ENCODE assay signal across 15 cellular contexts in the genomic region with DNA sequence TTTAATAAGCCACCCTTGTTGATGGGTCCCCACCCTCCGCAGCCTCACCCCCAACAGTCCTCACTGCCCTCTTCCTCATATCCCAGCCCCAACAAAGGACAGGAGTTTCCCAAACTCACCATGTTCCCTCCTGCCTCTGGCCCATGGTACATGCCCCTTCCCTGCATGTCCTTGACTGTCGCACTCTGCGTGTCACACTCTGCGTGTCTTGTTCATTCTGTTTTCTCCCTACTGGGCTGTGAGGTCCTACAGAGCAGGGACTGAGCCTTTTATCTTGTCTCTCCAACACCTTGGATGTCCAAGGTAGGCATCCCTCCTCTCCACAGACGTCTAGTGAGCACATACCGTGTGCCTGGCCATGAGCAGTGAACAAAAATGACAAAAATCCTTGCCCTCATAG.
DNase-seq lines count a peak whose midpoint lies in the region; ATAC-seq lines count a peak whose summit lies in the region.
"Had no signal": no experiment of that assay in that cellular context is flagged by ENCODE, and none has a peak within 500 bp of the region (broad histone marks: within the 10 kb centered on the region; RNA-seq: fewer than 3 reads in every experiment).

No MANE protein-coding gene starts in this region.

- H2AK5ac ChIP-seq in mesendoderm (ENCODE audit: low read length), result peak overlapping the region; percentile 100

- no peak for ATAC-seq in activated T-helper 17 cell treated with anti-CD3 and anti-CD28 coated beads, Interleukin-2, amount 50 U/mL, for 72 hours (replicated peaks)
- no peak for ATAC-seq in GM21786 (IDR thresholded peaks at IDR 0.05; ENCODE audit: unreplicated experiment)
- ATAC-seq: HCT116 had no signal

- H3K79me2 ChIP-seq in mesendoderm (ENCODE audit: control insufficient read depth, insufficient read depth, low read length), result no peaks in the 10 kb centered on the region

- peak overlapping the region; percentile 58 for H3K27ac Mint-ChIP-seq in activated naive CD8-positive, alpha-beta T cell
- H3K27ac Mint-ChIP-seq in activated naive CD8-positive, alpha-beta T cell treated with anti-CD3 and anti-CD28 coated beads for 36 hours, result no peak overlapping the region
- peak overlapping the region; percentile 69 for H3K27ac Mint-ChIP-seq in activated T-helper 17 cell treated with anti-CD3 and anti-CD28 coated beads, Interleukin-2, amount 50 U/mL, for 72 hours
- H3K27ac Mint-ChIP-seq: activated naive CD4-positive, alpha-beta T cell treated with anti-CD3 and anti-CD28 coated beads, Interleukin-2, amount 50 U/mL, for 24 hours had no signal

- no peaks in the 10 kb centered on the region for H3K79me1 ChIP-seq in mesendoderm (ENCODE audit: low read length)

- H3K9ac ChIP-seq in mesendoderm (ENCODE audit: low read length), result peak overlapping the region; percentile 36
- H3K9ac ChIP-seq in stomach smooth muscle (ENCODE audit: low read length in 2 of 2), result peak overlapping the region in 1 of 2 donors; percentile 17

- no peak overlapping the region for H3K23ac ChIP-seq in mesendoderm (ENCODE audit: low read length)

- H3K27me3 ChIP-seq in mesendoderm (ENCODE audit: insufficient read depth, low read length, poor library complexity), result no peaks in the 10 kb centered on the region
- H3K27me3 ChIP-seq in stomach smooth muscle (ENCODE audit: control insufficient read depth in 1 of 2, insufficient read depth in 2 of 2, low read length in 2 of 2), result no peaks in the 10 kb centered on the region
- H3K27me3 ChIP-seq: testis had no signal

- H3K9me3 ChIP-seq in stomach smooth muscle (ENCODE audit: control insufficient read depth in 2 of 2, low read length in 2 of 2), result no peaks in the 10 kb centered on the region
- H3K9me3 ChIP-seq: testis had no signal

- H4K8ac ChIP-seq in mesendoderm (ENCODE audit: low read depth, low read length), result no peak overlapping the region

- H2BK15ac ChIP-seq in mesendoderm (replicated peaks; ENCODE audit: low read depth), result no peak overlapping the region

- H3K27ac ChIP-seq in mesendoderm (ENCODE audit: low read depth, low read length) (no peak overlapping the region), stomach smooth muscle (ENCODE audit: low read length) (peak overlapping the region; percentile 70)
- H3K27ac ChIP-seq: testis had no signal

- peaks cover 63% of the 10 kb centered on the region for H3K4me1 Mint-ChIP-seq in activated naive CD8-positive, alpha-beta T cell (ENCODE audit: low read depth)
- H3K4me1 Mint-ChIP-seq in activated naive CD8-positive, alpha-beta T cell treated with anti-CD3 and anti-CD28 coated beads for 36 hours, result peaks cover 60% of the 10 kb centered on the region
- peaks cover 38% of the 10 kb centered on the region for H3K4me1 Mint-ChIP-seq in activated T-helper 17 cell treated with anti-CD3 and anti-CD28 coated beads, Interleukin-2, amount 50 U/mL, for 72 hours

- H3K4ac ChIP-seq in mesendoderm (ENCODE audit: low read depth, low read length), result peak overlapping the region; percentile 44

- peaks cover 4% of the 10 kb centered on the region for H3K36me3 Mint-ChIP-seq in activated naive CD8-positive, alpha-beta T cell
- H3K36me3 Mint-ChIP-seq in activated naive CD8-positive, alpha-beta T cell treated with anti-CD3 and anti-CD28 coated beads for 36 hours, result peaks cover 10% of the 10 kb centered on the region
- H3K36me3 Mint-ChIP-seq in activated T-helper 17 cell treated with anti-CD3 and anti-CD28 coated beads, Interleukin-2, amount 50 U/mL, for 72 hours (ENCODE audit: low read depth), result no peaks in the 10 kb centered on the region

- H3K18ac ChIP-seq in mesendoderm (ENCODE audit: low read length), result peak overlapping the region; percentile 2

- no peak overlapping the region for H3K4me3 ChIP-seq in mesendoderm (ENCODE audit: low read length)
- no peak overlapping the region for H3K4me3 ChIP-seq in stomach smooth muscle (ENCODE audit: low read length in 2 of 2)
- H3K4me3 ChIP-seq: testis had no signal

- H3K4me2 ChIP-seq in mesendoderm (ENCODE audit: low read length), result no peak overlapping the region

- peaks cover 26% of the 10 kb centered on the region for H3K4me1 ChIP-seq in mesendoderm (ENCODE audit: control insufficient read depth, low read depth, low read length)
- peaks cover 49% of the 10 kb centered on the region for H3K4me1 ChIP-seq in stomach smooth muscle (ENCODE audit: control insufficient read depth, insufficient read depth, low read length)

- no peaks in the 10 kb centered on the region for H3K9me3 Mint-ChIP-seq in activated naive CD8-positive, alpha-beta T cell (ENCODE audit: low read depth)
- H3K9me3 Mint-ChIP-seq in activated naive CD8-positive, alpha-beta T cell treated with anti-CD3 and anti-CD28 coated beads for 36 hours, result no peaks in the 10 kb centered on the region
- H3K9me3 Mint-ChIP-seq in activated T-helper 17 cell treated with anti-CD3 and anti-CD28 coated beads, Interleukin-2, amount 50 U/mL, for 72 hours, result no peaks in the 10 kb centered on the region
- H3K9me3 Mint-ChIP-seq: activated naive CD4-positive, alpha-beta T cell treated with anti-CD3 and anti-CD28 coated beads, Interleukin-2, amount 50 U/mL, for 24 hours had no signal

- H2BK5ac ChIP-seq in mesendoderm (ENCODE audit: low read length), result peak overlapping the region; percentile 67

- H3K36me3 ChIP-seq in mesendoderm (ENCODE audit: control insufficient read depth, insufficient read depth, low read length) (no peaks in the 10 kb centered on the region), stomach smooth muscle (ENCODE audit: control insufficient read depth in 2 of 2, insufficient read depth in 2 of 2, low read length in 2 of 2) (no peaks in the 10 kb centered on the region)

- peak overlapping the region; percentile 1 for H3K4me3 Mint-ChIP-seq in activated naive CD8-positive, alpha-beta T cell
- H3K4me3 Mint-ChIP-seq in activated naive CD8-positive, alpha-beta T cell treated with anti-CD3 and anti-CD28 coated beads for 36 hours, result no peak overlapping the region
- H3K4me3 Mint-ChIP-seq in activated T-helper 17 cell treated with anti-CD3 and anti-CD28 coated beads, Interleukin-2, amount 50 U/mL, for 72 hours, result peak overlapping the region; percentile 58
- H3K4me3 Mint-ChIP-seq: activated naive CD4-positive, alpha-beta T cell treated with anti-CD3 and anti-CD28 coated beads, Interleukin-2, amount 50 U/mL, for 24 hours had no signal

- peak overlapping the region; percentile 90 for H4K5ac ChIP-seq in mesendoderm (ENCODE audit: low read length)

- H2BK120ac ChIP-seq in mesendoderm (ENCODE audit: low read depth, low read length), result no peak overlapping the region

- no peaks in the 10 kb centered on the region for H3K27me3 Mint-ChIP-seq in activated naive CD8-positive, alpha-beta T cell
- H3K27me3 Mint-ChIP-seq in activated naive CD8-positive, alpha-beta T cell treated with anti-CD3 and anti-CD28 coated beads for 36 hours, result no peaks in the 10 kb centered on the region
- H3K27me3 Mint-ChIP-seq in activated T-helper 17 cell treated with anti-CD3 and anti-CD28 coated beads, Interleukin-2, amount 50 U/mL, for 72 hours, result no peaks in the 10 kb centered on the region
- H3K27me3 Mint-ChIP-seq: activated naive CD4-positive, alpha-beta T cell treated with anti-CD3 and anti-CD28 coated beads, Interleukin-2, amount 50 U/mL, for 24 hours had no signal

- no peak for DNase-seq in activated naive CD8-positive, alpha-beta T cell treated with anti-CD3 and anti-CD28 coated beads for 36 hours
- DNase-seq in mesendoderm (no peak), SW480 (ENCODE audit: low spot score) (no peak), GM03348 (ENCODE audit: low spot score) (no peak)
- DNase-seq: head of caudate nucleus, NCI-H187, NCI-H526 treated with DMSO at 0.1 percent for 48 hours, RPMI8226, testis had no signal

- WGBS in mesendoderm (ENCODE audit: extremely low coverage, insufficient coverage, low lambda C conversion rate), result no CpG with 5 or more reads among the region's 6 CpGs

- peak overlapping the region; percentile 59 for H3K56ac ChIP-seq in mesendoderm (ENCODE audit: low read length)
